Comparison of ENCODE assay signal across 31 cellular contexts in genomic region chr19:2538096-2538757, GRCh38.
DNase-seq lines count a peak whose midpoint lies in the region; ATAC-seq, FAIRE-seq and TF ChIP-seq lines count a peak whose summit lies in the region.
"Had no signal": no experiment of that assay in that cellular context is flagged by ENCODE, and none has a peak within 500 bp of the region (broad histone marks: within the 10 kb centered on the region; RNA-seq: fewer than 3 reads in every experiment).

No MANE protein-coding gene starts in this region.

- POLR2A ChIA-PET in MCF 10A (lab: Yijun Ruan, JAX) (interaction anchor here (0.8 to 1.2 kb wide), 2 partner anchors 61 to 62 kb away, joined by 4 read pairs; partner anchors contain the start of gene GADD45B), Panc1 (lab: Charles Lee) (interaction anchor here (0.6 kb wide), 1 partner anchor 14 kb away, joined by 6 read pairs; no protein-coding TSS in a partner anchor)

- CTCF ChIA-PET in MCF 10A (lab: Yijun Ruan, JAX): interaction anchor here (0.6 kb wide), 1 partner anchor 110 kb away, joined by 3 read pairs; no protein-coding TSS in a partner anchor
- CTCF ChIA-PET in mammary epithelial cell (lab: Charles Lee; ENCODE audit: low non-redundant PET): no interaction called here
- CTCF ChIA-PET in Panc1 (lab: Charles Lee): no interaction called here

- H3K9me3 Mint-ChIP-seq in MCF 10A (ENCODE audit: unreplicated experiment): no peaks in the 10 kb centered on the region
- no peaks in the 10 kb centered on the region for H3K9me3 Mint-ChIP-seq in chondrocyte (ENCODE audit: low read depth)
- no peaks in the 10 kb centered on the region for H3K9me3 Mint-ChIP-seq in stimulated activated memory B cell treated with anti-CD40 and anti-IgM and Interleukin-4, amounts not matched to agents 10 μg/mL and 1 μg/mL and 100 μg/mL, for 72 hours
- H3K9me3 Mint-ChIP-seq: activated CD4-positive, alpha-beta T cell treated with anti-CD3 and anti-CD28 coated beads, Interleukin-2, amount 10 ng/mL, durations not matched to agents 24 days and 14 days; CD4-positive, alpha-beta T cell; dendritic cell treated with granulocyte-macrophage colony-stimulating factor and Interleukin-4, amounts not matched to agents 40 ng/mL and 50 ng/mL, for 4 days had no signal

- H3K4me3 Mint-ChIP-seq in MCF 10A (ENCODE audit: unreplicated experiment) (no peak overlapping the region), chondrocyte (ENCODE audit: unreplicated experiment) (no peak overlapping the region)
- H3K4me3 Mint-ChIP-seq in stimulated activated memory B cell treated with anti-CD40 and anti-IgM and Interleukin-4, amounts not matched to agents 10 μg/mL and 1 μg/mL and 100 μg/mL, for 72 hours: no peak overlapping the region
- H3K4me3 Mint-ChIP-seq: activated CD4-positive, alpha-beta T cell treated with anti-CD3 and anti-CD28 coated beads, Interleukin-2, amount 10 ng/mL, durations not matched to agents 24 days and 14 days; CD4-positive, alpha-beta T cell; dendritic cell treated with granulocyte-macrophage colony-stimulating factor and Interleukin-4, amounts not matched to agents 40 ng/mL and 50 ng/mL, for 4 days had no signal

- 100% methylated on average over 9 of the region's 10 CpGs for WGBS in mammary epithelial cell (ENCODE audit: low coverage, missing lambda C conversion rate)

- in situ Hi-C loops in mammary epithelial cell (cut with MboI; ENCODE audit: low sequenced_read_pairs in 2 of 2): no loop called here
- in situ Hi-C loops in Panc1 (cut with HindIII; ENCODE audit: low pct_unique_long_range_greater_than_20kb, low sequenced_read_pairs): no loop called here

- H3K36me3 Mint-ChIP-seq in MCF 10A (ENCODE audit: insufficient read depth, unreplicated experiment) (no peaks in the 10 kb centered on the region), chondrocyte (ENCODE audit: low read depth) (no peaks in the 10 kb centered on the region)
- H3K36me3 Mint-ChIP-seq in stimulated activated memory B cell treated with anti-CD40 and anti-IgM and Interleukin-4, amounts not matched to agents 10 μg/mL and 1 μg/mL and 100 μg/mL, for 72 hours: peaks cover 8% of the 10 kb centered on the region

- H3K27me3 Mint-ChIP-seq in MCF 10A (ENCODE audit: insufficient read depth, unreplicated experiment) (no peaks in the 10 kb centered on the region), chondrocyte (ENCODE audit: low read depth) (no peaks in the 10 kb centered on the region)
- H3K27me3 Mint-ChIP-seq in stimulated activated memory B cell treated with anti-CD40 and anti-IgM and Interleukin-4, amounts not matched to agents 10 μg/mL and 1 μg/mL and 100 μg/mL, for 72 hours: no peaks in the 10 kb centered on the region
- H3K27me3 Mint-ChIP-seq: activated CD4-positive, alpha-beta T cell treated with anti-CD3 and anti-CD28 coated beads, Interleukin-2, amount 10 ng/mL, durations not matched to agents 24 days and 14 days; CD4-positive, alpha-beta T cell had no signal

- no peak for FAIRE-seq in GM19239 (lab: Jason Lieb, UNC)
- FAIRE-seq: A204.1, GM12892, kidney, small intestine had no signal

- no TSS peak for BruUV-seq in MCF 10A (replicated peaks; lab: Mats Ljungman, UMichigan)
- no TSS peak for BruUV-seq in mammary epithelial cell (replicated peaks; lab: Mats Ljungman, UMichigan)
- no TSS peak for BruUV-seq in Panc1 (replicated peaks; lab: Mats Ljungman, UMichigan)

- H3K27ac Mint-ChIP-seq in MCF 10A (ENCODE audit: low read depth, unreplicated experiment) (peak overlapping the region; percentile 31), chondrocyte (ENCODE audit: unreplicated experiment) (peak overlapping the region; percentile 22)
- H3K27ac Mint-ChIP-seq in stimulated activated memory B cell treated with anti-CD40 and anti-IgM and Interleukin-4, amounts not matched to agents 10 μg/mL and 1 μg/mL and 100 μg/mL, for 72 hours: peak overlapping the region; percentile 39
- H3K27ac Mint-ChIP-seq: activated CD4-positive, alpha-beta T cell treated with anti-CD3 and anti-CD28 coated beads, Interleukin-2, amount 10 ng/mL, durations not matched to agents 24 days and 14 days; CD4-positive, alpha-beta T cell; dendritic cell treated with granulocyte-macrophage colony-stimulating factor and Interleukin-4, amounts not matched to agents 40 ng/mL and 50 ng/mL, for 4 days had no signal

- H3K36me3 ChIP-seq in mammary epithelial cell (ENCODE audit: insufficient read depth, low read length) (no peaks in the 10 kb centered on the region), Panc1 (ENCODE audit: control insufficient read depth, insufficient read depth, low read length) (no peaks in the 10 kb centered on the region)
- H3K36me3 ChIP-seq: HAP-1, lower lobe of right lung, ovary, SJCRH30, WERI-Rb-1 had no signal

- H3K27ac ChIP-seq in mammary epithelial cell (ENCODE audit: insufficient read depth, low read depth, low read length): no peak overlapping the region
- peak overlapping the region; percentile 100; the same call in 1 of the 2 replicates for H3K27ac ChIP-seq in Panc1 (ENCODE audit: low read length)
- H3K27ac ChIP-seq: HL-60, lower lobe of right lung, ovary, SJCRH30, WERI-Rb-1 had no signal

- dilution Hi-C loops in mammary epithelial cell (cut with HindIII; ENCODE audit: low sequenced_read_pairs): no loop called here

- no peak overlapping the region for H2AFZ ChIP-seq in mammary epithelial cell (ENCODE audit: low read depth, low read length)

- no peaks in the 10 kb centered on the region for H3K79me2 ChIP-seq in mammary epithelial cell (ENCODE audit: insufficient read depth, low read length)

- no peak for ATAC-seq in Panc1
- ATAC-seq in stimulated activated memory B cell treated with anti-CD40 and anti-IgM and Interleukin-4, amounts not matched to agents 10 μg/mL and 1 μg/mL and 100 μg/mL, for 72 hours: no peak
- ATAC-seq: lower lobe of right lung had no signal

- no peak overlapping the region for H3K9ac ChIP-seq in mammary epithelial cell (ENCODE audit: insufficient read depth, low read length)

- no peak overlapping the region for H3K4me3 ChIP-seq in mammary epithelial cell (replicated peaks in 1 of 3; ENCODE audit: insufficient read depth in 1 of 3, low read depth in 2 of 3, low read length in 3 of 3)
- no peak overlapping the region for H3K4me3 ChIP-seq in Panc1 (ENCODE audit: low read depth in 2 of 2, low read length in 2 of 2)
- H3K4me3 ChIP-seq: HAP-1, lower lobe of right lung, ovary, SJCRH30 had no signal

- H3K4me1 Mint-ChIP-seq in MCF 10A (ENCODE audit: insufficient read depth, unreplicated experiment): peaks cover 30% of the 10 kb centered on the region
- peaks cover 66% of the 10 kb centered on the region for H3K4me1 Mint-ChIP-seq in chondrocyte (ENCODE audit: low read depth)
- peaks cover 47% of the 10 kb centered on the region for H3K4me1 Mint-ChIP-seq in stimulated activated memory B cell treated with anti-CD40 and anti-IgM and Interleukin-4, amounts not matched to agents 10 μg/mL and 1 μg/mL and 100 μg/mL, for 72 hours

- intact Hi-C loops in MCF 10A (cut with micrococcal nuclease) (no loop called here), mammary epithelial cell (cut with micrococcal nuclease) (no loop called here), Panc1 (cut with micrococcal nuclease; ENCODE audit: unreplicated experiment) (loop anchor here (2.0 kb wide), 1 partner anchor 43 kb away; no protein-coding TSS in a partner anchor)

- H3K4me1 ChIP-seq in mammary epithelial cell (ENCODE audit: insufficient read depth, low read length) (peaks cover 34% of the 10 kb centered on the region), Panc1 (ENCODE audit: control insufficient read depth, insufficient read depth, low read length) (peaks cover 59% of the 10 kb centered on the region)

- H3K9me3 ChIP-seq in mammary epithelial cell (replicated peaks; ENCODE audit: insufficient read depth, low read length) (peaks cover 3% of the 10 kb centered on the region), Panc1 (ENCODE audit: control insufficient read depth, insufficient read depth, low read depth, low read length) (no peaks in the 10 kb centered on the region)
- H3K9me3 ChIP-seq: HAP-1, lower lobe of right lung, ovary had no signal

- TF ChIP-seq CTCF in MCF 10A (IDR thresholded peaks at IDR 0.05; ENCODE audit: unreplicated experiment): no peak
- TF ChIP-seq CTCF in mammary epithelial cell (conservative IDR thresholded peaks at IDR 0.05 in 1 of 2, IDR thresholded peaks at IDR 0.05 in 1 of 2; ENCODE audit: extremely low read depth in 1 of 2, insufficient read depth in 1 of 2, low read depth in 1 of 2, low read length in 2 of 2): no peak
- no peak for TF ChIP-seq CTCF in Panc1 (IDR thresholded peaks at IDR 0.05)
- no peak for TF ChIP-seq CTCF in chondrocyte (IDR thresholded peaks at IDR 0.05)

- H3K27me3 ChIP-seq in mammary epithelial cell (ENCODE audit: insufficient read depth, low read length) (no peaks in the 10 kb centered on the region), Panc1 (ENCODE audit: control insufficient read depth, insufficient read depth, low read length) (no peaks in the 10 kb centered on the region)
- H3K27me3 ChIP-seq: ovary, SJCRH30 had no signal

- no peaks in the 10 kb centered on the region for H4K20me1 ChIP-seq in mammary epithelial cell (ENCODE audit: insufficient read depth, low read length)

- DNase-seq in MCF 10A (ENCODE audit: unreplicated experiment) (no peak), mammary epithelial cell (no peak), Panc1 (ENCODE audit: low read depth, low spot score) (no peak), chondrocyte (ENCODE audit: low spot score) (no peak), KG1 (lab: John Stamatoyannopoulos, UW) (no peak), T-helper 1 cell (no peak), GM19239 (ENCODE audit: insufficient read length, low spot score) (no peak)
- DNase-seq: activated CD4-positive, alpha-beta T cell treated with anti-CD3 and anti-CD28 coated beads, Interleukin-2, amount 10 ng/mL, durations not matched to agents 24 days and 14 days; CD4-positive, alpha-beta T cell; central memory CD4-positive, alpha-beta T cell; DMS153; kidney; lower lobe of right lung; NCI-H1436; NCI-H2081 treated with DMSO at 0.1 percent for 48 hours; NCI-H345; NCI-H69; ovary; retina; SJCRH30; small intestine; stimulated activated naive CD8-positive, alpha-beta T cell treated with anti-CD3 and anti-CD28 coated beads, Interleukin-15, Interleukin-2, amounts not matched to agents 100 U/mL and 50 U/mL, for 24 hours; SW 1271; T1000; WERI-Rb-1 had no signal

- H3K4me2 ChIP-seq in mammary epithelial cell (ENCODE audit: insufficient read depth, low read depth, low read length): no peak overlapping the region
